ENCODE assay signal across 9 cellular contexts in the genomic region with DNA sequence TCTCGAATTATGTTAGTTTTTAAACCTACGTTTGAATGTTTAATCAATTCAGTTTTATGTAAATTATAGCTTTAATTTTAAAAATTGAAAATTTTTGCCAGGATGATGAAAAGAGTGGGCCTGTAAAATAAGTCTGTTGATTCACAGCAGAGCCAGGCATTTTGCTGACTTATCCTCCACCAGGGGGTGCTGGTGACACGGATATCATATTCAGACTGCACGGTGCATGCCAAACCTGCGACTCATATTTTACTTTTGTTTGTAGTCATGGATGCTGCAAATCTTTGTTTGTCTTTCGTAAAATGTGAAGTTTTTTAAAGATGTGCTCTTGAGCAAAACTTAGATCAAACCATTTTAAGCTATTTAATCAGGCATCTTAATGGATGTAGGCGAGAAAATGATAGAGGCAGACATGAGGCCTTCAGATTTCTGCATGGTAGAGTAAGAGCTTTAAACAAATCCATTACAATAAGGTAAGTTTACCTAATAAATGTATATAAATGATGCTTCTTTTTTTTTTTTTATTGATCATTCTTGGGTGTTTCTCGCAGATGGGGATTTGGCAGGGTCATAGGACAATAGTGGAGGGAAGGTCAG. TPM values are rescaled to one million over a fixed set of nuclear protein-coding genes. Genes with fewer than 3 reads are reported as not detected.
A peak's percentile ranks its signal among the peaks of the same experiment; 100 is the strongest.
DNase-seq lines count a peak whose midpoint lies in the region; ATAC-seq and TF ChIP-seq lines count a peak whose summit lies in the region.
"Had no signal": no experiment of that assay in that cellular context is flagged by ENCODE, and none has a peak within 500 bp of the region (broad histone marks: within the 10 kb centered on the region; RNA-seq: fewer than 3 reads in every experiment).

No MANE protein-coding gene starts in this region.

- no peak for TF ChIP-seq POLR2A in right lobe of liver (IDR thresholded peaks at IDR 0.05)

- TF ChIP-seq CTCF in HL-60 (IDR thresholded peaks at IDR 0.05; ENCODE audit: insufficient read depth, low read length) (peak; percentile 81), chondrocyte (IDR thresholded peaks at IDR 0.05) (peak; percentile 86), right lobe of liver (IDR thresholded peaks at IDR 0.05) (peak; percentile 37 to 79 (median 74))

- no peaks in the 10 kb centered on the region for H3K4me1 ChIP-seq in right lobe of liver
- H3K4me1 ChIP-seq: parathyroid adenoma had no signal

- H3K4me3 Mint-ChIP-seq in T-helper 17 cell (no peak overlapping the region), chondrocyte (ENCODE audit: unreplicated experiment) (no peak overlapping the region)

- no peaks in the 10 kb centered on the region for H3K36me3 ChIP-seq in right lobe of liver

- DNase-seq in NCI-H82 (lab: John Stamatoyannopoulos, UW) (peak; percentile 57), NCI-H82 treated with DMSO at 0.1 percent for 48 hours (lab: John Stamatoyannopoulos, UW; ENCODE audit: unreplicated experiment) (no peak), HL-60 (ENCODE audit: low read depth in 1 of 2, low spot score in 1 of 2) (peak; percentile 21 to 61), T-helper 17 cell (peak in 2 of 3 donors; percentile 11), chondrocyte (ENCODE audit: low spot score) (no peak), right lobe of liver (peak in 2 of 3 donors; percentile 51 to 68)
- DNase-seq in stimulated activated CD8-positive, alpha-beta memory T cell treated with anti-CD3 and anti-CD28 coated beads, Interleukin-7, amount 100 ng/mL, for 24 hours (ENCODE audit: low read depth), result peak; percentile 2

- WGBS in right lobe of liver (ENCODE audit: insufficient coverage, low coverage, low lambda C conversion rate, missing lambda C conversion rate), result 29% methylated on average over 8 of the region's 8 CpGs

- no peak overlapping the region for H3K27ac ChIP-seq in HL-60 (replicated peaks)
- H3K27ac ChIP-seq in right lobe of liver, result no peak overlapping the region
- H3K27ac ChIP-seq: parathyroid adenoma had no signal

- H3K4me3 ChIP-seq in HL-60 (replicated peaks; ENCODE audit: insufficient read depth, low read length), result no peak overlapping the region
- H3K4me3 ChIP-seq in right lobe of liver, result no peak overlapping the region

- no peaks in the 10 kb centered on the region for H3K9me3 Mint-ChIP-seq in chondrocyte (ENCODE audit: low read depth)

- intact Hi-C loops in right lobe of liver (cut with DNase I), result no loop called here

- peaks cover 11% of the 10 kb centered on the region for H3K27me3 Mint-ChIP-seq in T-helper 17 cell
- H3K27me3 Mint-ChIP-seq in chondrocyte (ENCODE audit: low read depth), result peaks cover 13% of the 10 kb centered on the region

- H3K27me3 ChIP-seq in HL-60 (ENCODE audit: insufficient read depth, poor library complexity, severe bottlenecking) (peaks cover 3% of the 10 kb centered on the region), right lobe of liver (no peaks in the 10 kb centered on the region)

- H3K27ac Mint-ChIP-seq in T-helper 17 cell, result no peak overlapping the region
- H3K27ac Mint-ChIP-seq in chondrocyte (ENCODE audit: unreplicated experiment), result no peak overlapping the region

- H3K4me1 Mint-ChIP-seq in T-helper 17 cell, result peaks cover 2% of the 10 kb centered on the region
- peaks cover 3% of the 10 kb centered on the region for H3K4me1 Mint-ChIP-seq in chondrocyte (ENCODE audit: low read depth)

- H3K9me3 ChIP-seq in T-helper 17 cell (ENCODE audit: control insufficient read depth, low read length, poor library complexity, severe bottlenecking), result no peaks in the 10 kb centered on the region
- H3K9me3 ChIP-seq in right lobe of liver, result no peaks in the 10 kb centered on the region

- peak; percentile 92 for ATAC-seq in GM21381 (IDR thresholded peaks at IDR 0.05; ENCODE audit: unreplicated experiment)
- ATAC-seq in T-helper 17 cell, result peak; percentile 51
- peak; percentile 74 to 91 (median 80) for ATAC-seq in right lobe of liver

- H3K36me3 Mint-ChIP-seq in T-helper 17 cell (ENCODE audit: low read depth) (no peaks in the 10 kb centered on the region), chondrocyte (ENCODE audit: low read depth) (no peaks in the 10 kb centered on the region)

RNA-seq across cellular contexts. Expression of gene OR8B3, which starts 3.6 kb away (rescaled TPM):
- total RNA-seq in T-helper 17 cell, result not detected
- not detected in 3 replicates for total RNA-seq in chondrocyte
- not detected for total RNA-seq in right lobe of liver

RNA-seq across cellular contexts. Expression of gene OR8B2, which starts 18.1 kb away (rescaled TPM):
- total RNA-seq in T-helper 17 cell (not detected), chondrocyte (not detected in 3 replicates), right lobe of liver (not detected)

RNA-seq across cellular contexts. Expression of gene OR8B4, which starts 22.2 kb away (rescaled TPM):
- total RNA-seq in T-helper 17 cell, result not detected
- total RNA-seq in chondrocyte, result not detected in 3 replicates
- total RNA-seq in right lobe of liver, result not detected

RNA-seq across cellular contexts. Expression of gene OR8B8, which starts 43.1 kb away (rescaled TPM):
- total RNA-seq in T-helper 17 cell (not detected), chondrocyte (not detected in 3 replicates), right lobe of liver (not detected)

Comparison
In these comparisons a context has a peak if more than half of its experiments do, and no peak if none do; other contexts are left out.
1. DNase-seq: peak in NCI-H82 (single experiment), HL-60 (2 of 2), T-helper 17 cell (2 of 3), right lobe of liver (2 of 3) and stimulated activated CD8-positive, alpha-beta memory T cell treated with anti-CD3 and anti-CD28 coated beads, Interleukin-7, amount 100 ng/mL, for 24 hours (single experiment); none in NCI-H82 treated with DMSO at 0.1 percent for 48 hours (single experiment) and chondrocyte (single experiment).
2. Peak in every context shown above with its lines, with median percentiles within 50 percentile points of each other: ATAC-seq and CTCF ChIP-seq.